1 cellular context compared by ENCODE assay signal in the genomic region with DNA sequence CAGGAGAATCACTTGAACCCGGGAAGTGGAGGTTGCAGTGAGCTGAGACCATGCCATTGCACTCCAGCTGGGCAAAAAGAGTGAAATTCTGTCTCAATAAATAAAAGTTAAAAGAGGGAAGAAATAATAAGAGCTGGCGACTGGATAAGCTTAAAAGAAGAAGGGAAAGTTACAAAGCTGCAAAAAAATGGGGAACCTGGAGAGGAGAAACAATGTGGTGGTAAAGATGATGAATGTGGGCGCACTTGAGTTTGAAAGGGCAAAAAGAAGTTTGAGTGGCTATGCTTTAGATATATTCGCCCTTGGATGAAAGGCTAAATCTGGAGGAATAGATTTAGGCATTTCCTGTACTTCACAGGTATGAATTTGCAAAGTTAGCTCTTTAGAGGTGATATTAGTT.
TF ChIP-seq lines count a peak whose summit lies in the region.

No MANE protein-coding gene starts in this region.

TF ChIP-seq in K562, 482 proteins besides CTCF, POLR2A, EP300 and RAD21:
- TF ChIP-seq NFIC (IDR thresholded peaks at IDR 0.05) (no peak), ZNF316 (IDR thresholded peaks at IDR 0.05) (0 out of 2 replicates have a peak, but pooled peaks have one; percentile 25), GTF2E2 (tag; IDR thresholded peaks at IDR 0.05) (no peak)
